8 cellular contexts compared by ENCODE assay signal in the genomic region with DNA sequence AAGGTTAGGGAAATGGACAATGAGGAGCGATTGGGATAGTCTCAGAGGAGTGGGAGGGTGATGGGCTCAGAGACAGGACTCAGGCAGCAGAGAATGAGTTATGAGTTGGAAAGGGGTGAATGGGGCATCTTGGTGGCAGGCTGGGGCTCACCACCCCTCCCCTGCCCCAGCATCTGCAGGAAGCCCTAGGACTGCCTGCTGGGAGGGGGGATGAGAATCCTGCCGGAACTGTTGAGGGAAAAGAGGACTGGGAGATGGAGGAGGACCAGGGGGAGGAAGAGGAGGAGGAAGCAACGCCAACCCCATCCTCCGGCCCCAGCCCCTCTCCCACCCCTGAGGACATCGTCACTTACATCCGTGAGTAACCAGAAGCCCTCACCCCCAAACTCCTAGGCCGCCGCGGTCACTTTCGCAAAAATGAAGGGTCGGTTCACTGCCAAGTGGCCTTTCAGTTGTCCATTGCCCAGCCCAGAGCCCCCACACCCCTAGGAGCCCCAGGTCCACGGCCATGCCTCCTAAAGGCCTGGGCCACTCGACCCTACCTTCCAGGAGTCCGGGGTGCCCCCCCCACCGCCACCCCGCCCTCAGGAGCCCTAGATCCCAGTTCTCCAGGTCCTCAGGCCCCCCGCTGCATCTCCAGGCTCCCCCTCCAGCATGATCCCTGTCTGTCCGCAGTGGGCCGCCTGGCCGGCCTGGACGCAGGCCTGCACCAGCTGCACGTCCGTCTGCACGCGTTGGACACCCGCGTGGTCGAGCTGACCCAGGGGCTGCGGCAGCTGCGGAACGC. TPM values are rescaled to one million over a fixed set of nuclear protein-coding genes. Genes with fewer than 3 reads are reported as not detected.
A peak's percentile ranks its signal among the peaks of the same experiment; 100 is the strongest.
DNase-seq lines count a peak whose midpoint lies in the region; ATAC-seq, FAIRE-seq and TF ChIP-seq lines count a peak whose summit lies in the region.

No MANE protein-coding gene starts in this region.

- H2BK5ac ChIP-seq in mesendoderm (ENCODE audit: low read length), result no peak overlapping the region

- H3K27me3 ChIP-seq in cardiac muscle cell (peaks cover 13% of the 10 kb centered on the region), body of pancreas (peaks cover 0 to under 1% of the 10 kb centered on the region in 2 donors), mesendoderm (ENCODE audit: insufficient read depth, low read length, poor library complexity) (peaks cover 3% of the 10 kb centered on the region), upper lobe of left lung (peaks cover 2 to 23% (median 10%) of the 10 kb centered on the region in 4 donors)

- no peak overlapping the region for H4K8ac ChIP-seq in mesendoderm (ENCODE audit: low read depth, low read length)

- H2BK120ac ChIP-seq in mesendoderm (ENCODE audit: low read depth, low read length), result no peak overlapping the region

- H3K27ac ChIP-seq in cardiac muscle cell, result no peak overlapping the region
- peak overlapping the region; percentile 46 to 79 (median 68) for H3K27ac ChIP-seq in body of pancreas
- H3K27ac ChIP-seq in mesendoderm (ENCODE audit: low read depth, low read length), result no peak overlapping the region
- H3K27ac ChIP-seq in upper lobe of left lung, result peak overlapping the region in 3 of 4 donors; percentile 27 to 46 (median 38)

- no peak for TF ChIP-seq POLR2A in body of pancreas (IDR thresholded peaks at IDR 0.05)
- TF ChIP-seq POLR2A in upper lobe of left lung (IDR thresholded peaks at IDR 0.05), result no peak

- TF ChIP-seq CTCF in cardiac muscle cell (IDR thresholded peaks at IDR 0.05; ENCODE audit: low read depth, low read length) (no peak), body of pancreas (IDR thresholded peaks at IDR 0.05) (no peak), upper lobe of left lung (IDR thresholded peaks at IDR 0.05) (no peak)

- peak overlapping the region; percentile 75 for H3K23ac ChIP-seq in mesendoderm (ENCODE audit: low read length)

- H3K36me3 ChIP-seq in cardiac muscle cell (no peaks in the 10 kb centered on the region), body of pancreas (replicated peaks in 1 of 2; ENCODE audit: insufficient read depth in 1 of 2, low read depth in 2 of 2) (no peaks in the 10 kb centered on the region), mesendoderm (ENCODE audit: control insufficient read depth, insufficient read depth, low read length) (no peaks in the 10 kb centered on the region), upper lobe of left lung (no peaks in the 10 kb centered on the region)

- TF ChIP-seq EP300 in upper lobe of left lung (IDR thresholded peaks at IDR 0.05), result no peak

- H3K56ac ChIP-seq in mesendoderm (ENCODE audit: low read length), result peak overlapping the region; percentile 89

- H3K9me3 ChIP-seq in cardiac muscle cell (ENCODE audit: low read depth) (no peaks in the 10 kb centered on the region), body of pancreas (no peaks in the 10 kb centered on the region), upper lobe of left lung (no peaks in the 10 kb centered on the region)

- DNase-seq in cardiac muscle cell (ENCODE audit: low read depth in 1 of 2, low spot score in 1 of 2), result no peak
- no peak for DNase-seq in Right ventricle myocardium inferior (ENCODE audit: missing footprints)
- no peak for DNase-seq in body of pancreas
- DNase-seq in mesendoderm, result no peak
- DNase-seq in upper lobe of left lung, result no peak
- no peak for DNase-seq in NCI-H1092 treated with DMSO at 0.1 percent for 48 hours (lab: John Stamatoyannopoulos, UW)
- DNase-seq in RCC 7860 (ENCODE audit: low spot score), result no peak

- peaks cover 5% of the 10 kb centered on the region for H3K4me1 ChIP-seq in cardiac muscle cell (ENCODE audit: low read depth)
- peaks cover 26% of the 10 kb centered on the region for H3K4me1 ChIP-seq in body of pancreas
- peaks cover 2% of the 10 kb centered on the region for H3K4me1 ChIP-seq in mesendoderm (ENCODE audit: control insufficient read depth, low read depth, low read length)
- peaks cover 19 to 35% (median 29%) of the 10 kb centered on the region in 4 donors for H3K4me1 ChIP-seq in upper lobe of left lung

- 6 to 33% methylated on average over 5 to 31 of the region's 31 CpGs for WGBS in body of pancreas, 2 donors
- WGBS in mesendoderm (ENCODE audit: extremely low coverage, insufficient coverage, low lambda C conversion rate), result no CpG with 5 or more reads among the region's 31 CpGs
- WGBS in upper lobe of left lung, 2 donors, result 7 to 9% methylated on average over 11 to 15 of the region's 31 CpGs

- H2BK15ac ChIP-seq in mesendoderm (replicated peaks; ENCODE audit: low read depth), result no peak overlapping the region

- ATAC-seq in Right ventricle myocardium inferior, result no peak
- ATAC-seq in body of pancreas, result no peak
- ATAC-seq in upper lobe of left lung (ENCODE audit: low FRiP score in 2 of 2), result no peak
- ATAC-seq in HG02981 (IDR thresholded peaks at IDR 0.05; ENCODE audit: unreplicated experiment), result no peak

- no peak for FAIRE-seq in RCC 7860 (lab: Jason Lieb, UNC)

- H2AK5ac ChIP-seq in mesendoderm (ENCODE audit: low read length), result no peak overlapping the region

- no peak overlapping the region for H3K4ac ChIP-seq in mesendoderm (ENCODE audit: low read depth, low read length)

- intact Hi-C loops in Right ventricle myocardium inferior (cut with DNase I), result no loop called here
- intact Hi-C loops in body of pancreas (cut with DNase I), result no loop called here

- peak overlapping the region; percentile 78 for H3K9ac ChIP-seq in mesendoderm (ENCODE audit: low read length)

- peaks cover 4% of the 10 kb centered on the region for H3K79me1 ChIP-seq in mesendoderm (ENCODE audit: low read length)

- H4K5ac ChIP-seq in mesendoderm (ENCODE audit: low read length), result no peak overlapping the region

- H3K79me2 ChIP-seq in mesendoderm (ENCODE audit: control insufficient read depth, insufficient read depth, low read length), result no peaks in the 10 kb centered on the region

- peak overlapping the region; percentile 5 for H3K18ac ChIP-seq in mesendoderm (ENCODE audit: low read length)

- H3K4me3 ChIP-seq in cardiac muscle cell (peak overlapping the region; percentile 40), body of pancreas (peak overlapping the region; percentile 8), mesendoderm (ENCODE audit: low read length) (peak overlapping the region; percentile 23), upper lobe of left lung (peak overlapping the region in 3 of 4 donors; percentile 57 to 83 (median 65))

- peak overlapping the region; percentile 95 for H3K4me2 ChIP-seq in mesendoderm (ENCODE audit: low read length)

RNA-seq across cellular contexts. Expression of a gene that starts 0.8 kb away (rescaled TPM):
- total RNA-seq in cardiac muscle cell (12.5 and 16.6 TPM in 2 replicates), Right ventricle myocardium inferior (4.0 TPM), body of pancreas (10 to 100 TPM in 1 of 2 donors, 1 to 10 TPM in 1; 5.2 to 24.1 TPM), upper lobe of left lung (10 to 100 TPM in 4 of 6 donors, 1 to 10 TPM in 2; 3.9 to 19.6 (median 15.9) TPM)
- 26.7 and 29.4 TPM in 2 replicates for polyA plus RNA-seq in cardiac muscle cell
- polyA plus RNA-seq in mesendoderm (2013, experiment 1 of 2), result 2.5 TPM
- polyA plus RNA-seq in mesendoderm (2013, experiment 2 of 2), result 2.7 TPM

RNA-seq across cellular contexts. Expression of a gene that starts 4.3 kb away (rescaled TPM):
- total RNA-seq in cardiac muscle cell (2.9 and 8.7 TPM in 2 replicates), Right ventricle myocardium inferior (0.22 TPM), body of pancreas (1 to 10 TPM in 1 of 2 donors, under 1 TPM in 1; 0.26 to 2.3 TPM), upper lobe of left lung (under 1 TPM in 2 of 6 donors, not detected in 4; 0.40 to 0.54 TPM)
- 0.71 and 2.0 TPM in 2 replicates for polyA plus RNA-seq in cardiac muscle cell
- 0.22 TPM for polyA plus RNA-seq in mesendoderm (2013, experiment 1 of 2)
- polyA plus RNA-seq in mesendoderm (2013, experiment 2 of 2), result 0.11 TPM

RNA-seq across cellular contexts. Expression of a gene that starts 46.3 kb away (rescaled TPM):
- total RNA-seq in cardiac muscle cell (not detected in 2 replicates), Right ventricle myocardium inferior (not detected), body of pancreas (not detected), upper lobe of left lung (not detected)
- polyA plus RNA-seq in cardiac muscle cell, result not detected in 2 replicates
- polyA plus RNA-seq in mesendoderm (2013, experiment 1 of 2), result not detected
- not detected for polyA plus RNA-seq in mesendoderm (2013, experiment 2 of 2)

Comparison
In these comparisons a context has a peak if more than half of its experiments do, and no peak if none do; other contexts are left out.
1. H3K27ac ChIP-seq: peak in body of pancreas (4 of 4) and upper lobe of left lung (3 of 4); none in cardiac muscle cell (single experiment) and mesendoderm (single experiment).
2. H3K4me3 ChIP-seq: peak in every context shown above with its lines; median percentile 65 in upper lobe of left lung; 40 in cardiac muscle cell; 23 in mesendoderm; 8 in body of pancreas.